ENCODE assay signal across 1 cellular context in the genomic region with DNA sequence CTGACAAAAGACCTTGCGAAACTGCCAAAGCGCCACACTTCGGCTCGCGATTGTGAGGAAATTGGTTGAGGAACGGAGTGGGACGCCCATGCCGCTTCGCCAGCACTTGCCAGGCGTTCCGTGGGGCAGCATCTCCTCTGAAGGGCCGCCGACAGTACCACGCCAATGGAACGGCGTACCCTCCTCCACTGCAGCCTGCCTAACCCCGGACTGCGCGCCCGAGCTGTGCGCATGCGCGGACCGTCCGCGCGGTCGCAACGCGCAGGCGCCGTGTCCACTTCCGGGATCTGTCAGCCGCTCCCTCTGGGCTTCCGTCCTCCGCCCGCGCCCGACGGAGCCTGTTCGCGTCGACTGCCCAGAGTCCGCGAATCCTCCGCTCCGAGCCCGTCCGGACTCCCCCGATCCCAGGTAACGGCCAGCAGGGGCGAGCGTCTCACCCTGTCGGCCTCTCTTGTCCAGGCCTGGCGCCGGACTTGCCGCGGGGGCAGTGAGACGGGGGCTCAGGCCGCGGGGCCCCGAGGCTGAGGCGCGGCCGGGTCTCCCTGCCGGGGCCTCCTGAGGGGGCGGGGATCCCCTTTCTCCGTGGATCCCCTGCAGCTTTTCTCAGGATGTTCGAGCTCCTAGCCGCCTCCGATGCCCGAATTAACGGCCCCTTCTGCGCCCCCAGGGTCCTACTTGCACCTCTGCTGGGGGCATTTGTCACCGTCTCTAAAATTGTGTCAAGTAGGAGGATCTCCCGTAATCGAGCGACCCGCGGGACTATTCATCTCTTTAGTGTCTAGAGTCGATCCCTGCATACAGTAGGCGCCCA.
A peak's percentile ranks its signal among the peaks of the same experiment; 100 is the strongest.
TF ChIP-seq lines count a peak whose summit lies in the region.

Gene ARPC1A, plus strand, starts transcription at position 302 of the 811 bp plus-strand sequence. CDS start 7,456 bp downstream, outside the sequence.

TF ChIP-seq in HEK293, 187 proteins besides CTCF, POLR2A, EP300 and RAD21 (continued from another document and continues in another):
- TF ChIP-seq REST (tag by site-specific recombination; IDR thresholded peaks at IDR 0.05) (no peak), ZNF311 (tag by site-specific recombination; IDR thresholded peaks at IDR 0.05; ENCODE audit: borderline replicate concordance) (no peak), ZNF510 (tag by site-specific recombination; IDR thresholded peaks at IDR 0.05; ENCODE audit: insufficient replicate concordance) (no peak), ZNF362 (tag by site-specific recombination; IDR thresholded peaks at IDR 0.05) (no peak), ZNF335 (tag by site-specific recombination; conservative IDR thresholded peaks at IDR 0.05) (peak; percentile 99), ZNF174 (tag by site-specific recombination; IDR thresholded peaks at IDR 0.05) (no peak), ZNF621 (tag by site-specific recombination; IDR thresholded peaks at IDR 0.05) (no peak), ZEB2 (tag by site-specific recombination; IDR thresholded peaks at IDR 0.05) (peak; percentile 40; the same call in 1 of the 2 replicates), ZFP41 (tag by site-specific recombination; IDR thresholded peaks at IDR 0.05; ENCODE audit: borderline replicate concordance) (no peak), ZXDB (tag by site-specific recombination; IDR thresholded peaks at IDR 0.05) (peak; percentile 75), KLF17 (tag by site-specific recombination; IDR thresholded peaks at IDR 0.05) (0 out of 2 replicates have a peak, but pooled peaks have one; percentile 37), SCRT2 (tag by site-specific recombination; IDR thresholded peaks at IDR 0.05) (no peak), IKZF3 (tag by site-specific recombination; IDR thresholded peaks at IDR 0.05) (no peak), ZNF629 (tag by site-specific recombination; IDR thresholded peaks at IDR 0.05) (peak; percentile 27; the same call in 1 of the 2 replicates), ZNF792 (tag by site-specific recombination; IDR thresholded peaks at IDR 0.05) (peak; percentile 77; the same call in 1 of the 2 replicates), WT1 (tag by site-specific recombination; IDR thresholded peaks at IDR 0.05) (no peak), PRDM4 (tag by site-specific recombination; IDR thresholded peaks at IDR 0.05) (no peak), ZNF660 (tag by site-specific recombination; IDR thresholded peaks at IDR 0.05) (peak; percentile 14; the same call in 1 of the 2 replicates), TSHZ1 (tag by site-specific recombination; IDR thresholded peaks at IDR 0.05; ENCODE audit: borderline replicate concordance) (0 out of 2 replicates have a peak, but pooled peaks have one; percentile 10), ZNF169 (tag by site-specific recombination; IDR thresholded peaks at IDR 0.05) (no peak), ZNF558 (tag by site-specific recombination; IDR thresholded peaks at IDR 0.05) (no peak), TCF7L2 (IDR thresholded peaks at IDR 0.05; ENCODE audit: borderline replicate concordance, low read depth, low read length) (no peak), ZNF701 (tag by site-specific recombination; IDR thresholded peaks at IDR 0.05) (no peak), ZNF248 (tag by site-specific recombination; IDR thresholded peaks at IDR 0.05) (no peak), KLF1 (tag by site-specific recombination; IDR thresholded peaks at IDR 0.05) (no peak)
- TF ChIP-seq, protein P1, sequence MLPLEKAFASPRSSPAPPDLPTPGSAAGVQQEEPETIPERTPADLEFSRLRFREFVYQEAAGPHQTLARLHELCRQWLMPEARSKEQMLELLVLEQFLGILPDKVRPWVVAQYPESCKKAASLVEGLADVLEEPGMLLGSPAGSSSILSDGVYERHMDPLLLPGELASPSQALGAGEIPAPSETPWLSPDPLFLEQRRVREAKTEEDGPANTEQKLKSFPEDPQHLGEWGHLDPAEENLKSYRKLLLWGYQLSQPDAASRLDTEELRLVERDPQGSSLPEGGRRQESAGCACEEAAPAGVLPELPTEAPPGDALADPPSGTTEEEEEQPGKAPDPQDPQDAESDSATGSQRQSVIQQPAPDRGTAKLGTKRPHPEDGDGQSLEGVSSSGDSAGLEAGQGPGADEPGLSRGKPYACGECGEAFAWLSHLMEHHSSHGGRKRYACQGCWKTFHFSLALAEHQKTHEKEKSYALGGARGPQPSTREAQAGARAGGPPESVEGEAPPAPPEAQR (tag by site-specific recombination; IDR thresholded peaks at IDR 0.05) = no peak
- TF ChIP-seq, protein P2, sequence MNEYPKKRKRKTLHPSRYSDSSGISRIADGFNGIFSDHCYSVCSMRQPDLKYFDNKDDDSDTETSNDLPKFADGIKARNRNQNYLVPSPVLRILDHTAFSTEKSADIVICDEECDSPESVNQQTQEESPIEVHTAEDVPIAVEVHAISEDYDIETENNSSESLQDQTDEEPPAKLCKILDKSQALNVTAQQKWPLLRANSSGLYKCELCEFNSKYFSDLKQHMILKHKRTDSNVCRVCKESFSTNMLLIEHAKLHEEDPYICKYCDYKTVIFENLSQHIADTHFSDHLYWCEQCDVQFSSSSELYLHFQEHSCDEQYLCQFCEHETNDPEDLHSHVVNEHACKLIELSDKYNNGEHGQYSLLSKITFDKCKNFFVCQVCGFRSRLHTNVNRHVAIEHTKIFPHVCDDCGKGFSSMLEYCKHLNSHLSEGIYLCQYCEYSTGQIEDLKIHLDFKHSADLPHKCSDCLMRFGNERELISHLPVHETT (tag by site-specific recombination; IDR thresholded peaks at IDR 0.05) = no peak
- TF ChIP-seq, protein P3, sequence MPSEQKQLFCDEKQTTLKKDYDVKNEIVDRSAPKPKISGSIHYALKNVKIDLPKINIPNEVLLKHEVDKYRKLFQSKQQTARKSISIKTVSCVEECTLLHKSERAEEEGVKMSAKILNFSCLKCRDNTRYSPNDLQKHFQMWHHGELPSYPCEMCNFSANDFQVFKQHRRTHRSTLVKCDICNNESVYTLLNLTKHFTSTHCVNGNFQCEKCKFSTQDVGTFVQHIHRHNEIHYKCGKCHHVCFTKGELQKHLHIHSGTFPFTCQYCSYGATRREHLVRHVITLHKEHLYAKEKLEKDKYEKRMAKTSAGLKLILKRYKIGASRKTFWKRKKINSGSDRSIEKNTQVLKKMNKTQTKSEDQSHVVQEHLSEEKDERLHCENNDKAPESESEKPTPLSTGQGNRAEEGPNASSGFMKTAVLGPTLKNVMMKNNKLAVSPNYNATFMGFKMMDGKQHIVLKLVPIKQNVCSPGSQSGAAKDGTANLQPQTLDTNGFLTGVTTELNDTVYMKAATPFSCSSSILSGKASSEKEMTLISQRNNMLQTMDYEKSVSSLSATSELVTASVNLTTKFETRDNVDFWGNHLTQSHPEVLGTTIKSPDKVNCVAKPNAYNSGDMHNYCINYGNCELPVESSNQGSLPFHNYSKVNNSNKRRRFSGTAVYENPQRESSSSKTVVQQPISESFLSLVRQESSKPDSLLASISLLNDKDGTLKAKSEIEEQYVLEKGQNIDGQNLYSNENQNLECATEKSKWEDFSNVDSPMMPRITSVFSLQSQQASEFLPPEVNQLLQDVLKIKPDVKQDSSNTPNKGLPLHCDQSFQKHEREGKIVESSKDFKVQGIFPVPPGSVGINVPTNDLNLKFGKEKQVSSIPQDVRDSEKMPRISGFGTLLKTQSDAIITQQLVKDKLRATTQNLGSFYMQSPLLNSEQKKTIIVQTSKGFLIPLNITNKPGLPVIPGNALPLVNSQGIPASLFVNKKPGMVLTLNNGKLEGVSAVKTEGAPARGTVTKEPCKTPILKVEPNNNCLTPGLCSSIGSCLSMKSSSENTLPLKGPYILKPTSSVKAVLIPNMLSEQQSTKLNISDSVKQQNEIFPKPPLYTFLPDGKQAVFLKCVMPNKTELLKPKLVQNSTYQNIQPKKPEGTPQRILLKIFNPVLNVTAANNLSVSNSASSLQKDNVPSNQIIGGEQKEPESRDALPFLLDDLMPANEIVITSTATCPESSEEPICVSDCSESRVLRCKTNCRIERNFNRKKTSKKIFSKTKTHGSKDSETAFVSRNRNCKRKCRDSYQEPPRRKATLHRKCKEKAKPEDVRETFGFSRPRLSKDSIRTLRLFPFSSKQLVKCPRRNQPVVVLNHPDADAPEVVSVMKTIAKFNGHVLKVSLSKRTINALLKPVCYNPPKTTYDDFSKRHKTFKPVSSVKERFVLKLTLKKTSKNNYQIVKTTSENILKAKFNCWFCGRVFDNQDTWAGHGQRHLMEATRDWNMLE (tag by site-specific recombination; conservative IDR thresholded peaks at IDR 0.05; ENCODE audit: low read depth) = no peak
